ENCODE assay signal across 13 cellular contexts in genomic region chr5:147780924-147781530, GRCh38. TPM values are rescaled to one million over a fixed set of nuclear protein-coding genes. Genes with fewer than 3 reads are reported as not detected.
A peak's percentile ranks its signal among the peaks of the same experiment; 100 is the strongest.
DNase-seq lines count a peak whose midpoint lies in the region; ATAC-seq and TF ChIP-seq lines count a peak whose summit lies in the region.
"Had no signal": no experiment of that assay in that cellular context is flagged by ENCODE, and none has a peak within 500 bp of the region (broad histone marks: within the 10 kb centered on the region; RNA-seq: fewer than 3 reads in every experiment).

No MANE protein-coding gene starts in this region.

- H3K23ac ChIP-seq in mesendoderm (ENCODE audit: low read length) = no peak overlapping the region

- no peaks in the 10 kb centered on the region for H3K9me2 ChIP-seq in GM23338 (ENCODE audit: insufficient read depth)

- H4K20me1 ChIP-seq in BLaER1 (no peaks in the 10 kb centered on the region), GM23338 (replicated peaks; ENCODE audit: insufficient read depth) (no peaks in the 10 kb centered on the region)

- H3K27me3 ChIP-seq in BLaER1 (no peaks in the 10 kb centered on the region), GM23338 (ENCODE audit: insufficient read depth) (no peaks in the 10 kb centered on the region), mesendoderm (ENCODE audit: insufficient read depth, low read length, poor library complexity) (no peaks in the 10 kb centered on the region)

- peak; percentile 27 for ATAC-seq in GM23338
- no peak for ATAC-seq in activated naive CD8-positive, alpha-beta T cell treated with anti-CD3 and anti-CD28 coated beads, Interleukin-2, amount 10 ng/mL, durations not matched to agents 7 days and 5 days (ENCODE audit: low read depth)

- no CpG with 5 or more reads among the region's 5 CpGs for WGBS in mesendoderm (ENCODE audit: extremely low coverage, insufficient coverage, low lambda C conversion rate)

- H3K27ac ChIP-seq in BLaER1 (no peak overlapping the region; the same call in 1 of the 2 replicates), GM23338 (ENCODE audit: low read depth) (peak overlapping the region; percentile 99), mesendoderm (ENCODE audit: low read depth, low read length) (no peak overlapping the region)
- H3K27ac ChIP-seq: suprapubic skin had no signal

- H3K18ac ChIP-seq in mesendoderm (ENCODE audit: low read length) = no peak overlapping the region

- no peak overlapping the region for H3K56ac ChIP-seq in mesendoderm (ENCODE audit: low read length)

- H3K27me3 Mint-ChIP-seq in GM23338 (ENCODE audit: insufficient read depth, low read depth, poor library complexity) = peaks cover 4% of the 10 kb centered on the region
- peaks cover 7% of the 10 kb centered on the region for H3K27me3 Mint-ChIP-seq in activated naive CD8-positive, alpha-beta T cell treated with anti-CD3 and anti-CD28 coated beads, Interleukin-2, amount 10 ng/mL, durations not matched to agents 7 days and 5 days

- H3F3A ChIP-seq in GM23338 (replicated peaks; ENCODE audit: low read depth) = no peaks in the 10 kb centered on the region; the same call in 1 of the 2 replicates

- TF ChIP-seq CTCF in GM23338 (conservative IDR thresholded peaks at IDR 0.05; ENCODE audit: low read depth in 2 of 2) = no peak

- peak overlapping the region; percentile 91 for H3K4me3 Mint-ChIP-seq in GM23338
- peak overlapping the region; percentile 63 for H3K4me3 Mint-ChIP-seq in activated naive CD8-positive, alpha-beta T cell treated with anti-CD3 and anti-CD28 coated beads, Interleukin-2, amount 10 ng/mL, durations not matched to agents 7 days and 5 days

- H2BK120ac ChIP-seq in mesendoderm (ENCODE audit: low read depth, low read length) = no peak overlapping the region

- no peak overlapping the region for H4K5ac ChIP-seq in mesendoderm (ENCODE audit: low read length)

- no peak overlapping the region for H2BK5ac ChIP-seq in mesendoderm (ENCODE audit: low read length)

- H2BK15ac ChIP-seq in mesendoderm (replicated peaks; ENCODE audit: low read depth) = peak overlapping the region; percentile 57

- H3K79me1 ChIP-seq in mesendoderm (ENCODE audit: low read length) = no peaks in the 10 kb centered on the region

- peak overlapping the region; percentile 75 for H3K4me3 ChIP-seq in BLaER1
- peak overlapping the region; percentile 84 for H3K4me3 ChIP-seq in GM23338
- no peak overlapping the region for H3K4me3 ChIP-seq in mesendoderm (ENCODE audit: low read length)
- H3K4me3 ChIP-seq: suprapubic skin had no signal

- DNase-seq in GM23338 (ENCODE audit: low spot score) = peak; percentile 56
- DNase-seq in activated naive CD8-positive, alpha-beta T cell treated with anti-CD3 and anti-CD28 coated beads, Interleukin-2, amount 10 ng/mL, durations not matched to agents 7 days and 5 days = no peak
- DNase-seq in mesendoderm = no peak
- DNase-seq in A172 (ENCODE audit: low spot score) = no peak
- DNase-seq in GF-D8 (lab: John Stamatoyannopoulos, UW) = no peak
- no peak for DNase-seq in NCI-H187 treated with DMSO at 0.1 percent for 48 hours (lab: John Stamatoyannopoulos, UW)
- no peak for DNase-seq in OCI-M2 (lab: John Stamatoyannopoulos, UW; ENCODE audit: unreplicated experiment)
- DNase-seq: NCI-H2171 treated with DMSO at 0.1 percent for 48 hours; SHP77 treated with DMSO at 0.1 percent for 48 hours; stimulated activated CD4-positive, alpha-beta T cell treated with anti-CD3 and anti-CD28 coated beads, Interleukin-2, amount 100 ng/mL, for 24 hours had no signal

- H3K9ac ChIP-seq in BLaER1 (peak overlapping the region; percentile 83; the same call in 1 of the 2 replicates), mesendoderm (ENCODE audit: low read length) (peak overlapping the region; percentile 36)

- POLR2A ChIA-PET in activated naive CD8-positive, alpha-beta T cell treated with anti-CD3 and anti-CD28 coated beads, Interleukin-2, amount 10 ng/mL, durations not matched to agents 7 days and 5 days (lab: Charles Lee) = interaction anchor here (1.1 kb wide), 1 partner anchor 24 kb away, joined by 3 read pairs; no protein-coding TSS in a partner anchor

- peak overlapping the region; percentile 64 for H3K27ac Mint-ChIP-seq in GM23338
- no peak overlapping the region for H3K27ac Mint-ChIP-seq in activated naive CD8-positive, alpha-beta T cell treated with anti-CD3 and anti-CD28 coated beads, Interleukin-2, amount 10 ng/mL, durations not matched to agents 7 days and 5 days

- no peak overlapping the region for H2AFZ ChIP-seq in GM23338

- no peak overlapping the region for H4K8ac ChIP-seq in mesendoderm (ENCODE audit: low read depth, low read length)

- H3K36me3 ChIP-seq in BLaER1 (0 out of 2 replicates have a peak, but pooled peaks cover 7% of the 10 kb centered on the region), GM23338 (ENCODE audit: insufficient read depth) (no peaks in the 10 kb centered on the region), mesendoderm (ENCODE audit: control insufficient read depth, insufficient read depth, low read length) (no peaks in the 10 kb centered on the region)
- H3K36me3 ChIP-seq: suprapubic skin had no signal

- peaks cover 12% of the 10 kb centered on the region for H3K9me3 Mint-ChIP-seq in GM23338
- H3K9me3 Mint-ChIP-seq in activated naive CD8-positive, alpha-beta T cell treated with anti-CD3 and anti-CD28 coated beads, Interleukin-2, amount 10 ng/mL, durations not matched to agents 7 days and 5 days = peaks cover 3% of the 10 kb centered on the region

- H3K36me3 Mint-ChIP-seq in GM23338 (ENCODE audit: low read depth) = peaks cover 13% of the 10 kb centered on the region
- H3K36me3 Mint-ChIP-seq in activated naive CD8-positive, alpha-beta T cell treated with anti-CD3 and anti-CD28 coated beads, Interleukin-2, amount 10 ng/mL, durations not matched to agents 7 days and 5 days = no peaks in the 10 kb centered on the region

- H3K4me2 ChIP-seq in BLaER1 (peak overlapping the region; percentile 91), GM23338 (peak overlapping the region; percentile 91), mesendoderm (ENCODE audit: low read length) (no peak overlapping the region)

- H3K79me2 ChIP-seq in GM23338 (replicated peaks; ENCODE audit: insufficient read depth) (peaks cover 63% of the 10 kb centered on the region), mesendoderm (ENCODE audit: control insufficient read depth, insufficient read depth, low read length) (peaks cover 7% of the 10 kb centered on the region)

- H3K9me3 ChIP-seq in BLaER1 = peaks cover 13% of the 10 kb centered on the region
- H3K9me3 ChIP-seq: suprapubic skin had no signal

- H3K4me1 Mint-ChIP-seq in GM23338 = peaks cover 35% of the 10 kb centered on the region; the same call in 2 of the 3 replicates
- peaks cover 11% of the 10 kb centered on the region for H3K4me1 Mint-ChIP-seq in activated naive CD8-positive, alpha-beta T cell treated with anti-CD3 and anti-CD28 coated beads, Interleukin-2, amount 10 ng/mL, durations not matched to agents 7 days and 5 days

- peaks cover 32% of the 10 kb centered on the region for H3K4me1 ChIP-seq in BLaER1
- H3K4me1 ChIP-seq in GM23338 (ENCODE audit: insufficient read depth) = peaks cover 30% of the 10 kb centered on the region
- peaks cover 2% of the 10 kb centered on the region for H3K4me1 ChIP-seq in mesendoderm (ENCODE audit: control insufficient read depth, low read depth, low read length)
- H3K4me1 ChIP-seq: suprapubic skin had no signal

- H2AK5ac ChIP-seq in mesendoderm (ENCODE audit: low read length) = no peak overlapping the region

- no peak overlapping the region for H3K4ac ChIP-seq in mesendoderm (ENCODE audit: low read depth, low read length)

TF ChIP-seq in GM23338, 12 proteins besides CTCF, POLR2A, EP300 and RAD21 (continues in another document):
- TF ChIP-seq ETS1 (IDR thresholded peaks at IDR 0.05) = no peak
- no peak for TF ChIP-seq STAT1 (IDR thresholded peaks at IDR 0.05; ENCODE audit: unreplicated experiment)
- TF ChIP-seq JUNB (IDR thresholded peaks at IDR 0.05; ENCODE audit: unreplicated experiment) = no peak

RNA-seq across cellular contexts. Expression of gene JAKMIP2, which starts 1.5 kb away (rescaled TPM):
- total RNA-seq in GM23338 (2014; rRNA removed; shearing (Covaris generic)) = 16.9 and 27.2 TPM in 2 replicates
- 15.6 and 20.5 TPM in 2 replicates for polyA plus RNA-seq in GM23338 (2016; fragmentation: Nextera tagmentation; extraction: Ambion mirVana)
- total RNA-seq in activated naive CD8-positive, alpha-beta T cell treated with anti-CD3 and anti-CD28 coated beads, Interleukin-2, amount 10 ng/mL, durations not matched to agents 7 days and 5 days = 1 to 10 TPM; 4.5 to 4.9 TPM
- polyA plus RNA-seq in mesendoderm (2013, experiment 1 of 2) = 12.5 TPM
- polyA plus RNA-seq in mesendoderm (2013, experiment 2 of 2) = 13.2 TPM
- 12.5 and 15.6 TPM in 2 replicates for total RNA-seq in A172 (2014; rRNA removed; shearing (Covaris generic))

RNA-seq across cellular contexts. Expression of gene SPINK1, which starts 50.4 kb away (rescaled TPM):
- total RNA-seq in GM23338 (2014; rRNA removed; shearing (Covaris generic)) = not detected in 2 replicates
- 0.82 and 0.90 TPM in 2 replicates for polyA plus RNA-seq in GM23338 (2016; fragmentation: Nextera tagmentation; extraction: Ambion mirVana)
- not detected for total RNA-seq in activated naive CD8-positive, alpha-beta T cell treated with anti-CD3 and anti-CD28 coated beads, Interleukin-2, amount 10 ng/mL, durations not matched to agents 7 days and 5 days
- polyA plus RNA-seq in mesendoderm (2013, experiment 1 of 2) = 1.2 TPM
- 3.0 TPM for polyA plus RNA-seq in mesendoderm (2013, experiment 2 of 2)
- 0.72 and 55.3 TPM in 2 replicates for total RNA-seq in A172 (2014; rRNA removed; shearing (Covaris generic))
- total RNA-seq: osteocyte had no signal
